Comparison of ENCODE assay signal across 1 cellular context in the genomic region with DNA sequence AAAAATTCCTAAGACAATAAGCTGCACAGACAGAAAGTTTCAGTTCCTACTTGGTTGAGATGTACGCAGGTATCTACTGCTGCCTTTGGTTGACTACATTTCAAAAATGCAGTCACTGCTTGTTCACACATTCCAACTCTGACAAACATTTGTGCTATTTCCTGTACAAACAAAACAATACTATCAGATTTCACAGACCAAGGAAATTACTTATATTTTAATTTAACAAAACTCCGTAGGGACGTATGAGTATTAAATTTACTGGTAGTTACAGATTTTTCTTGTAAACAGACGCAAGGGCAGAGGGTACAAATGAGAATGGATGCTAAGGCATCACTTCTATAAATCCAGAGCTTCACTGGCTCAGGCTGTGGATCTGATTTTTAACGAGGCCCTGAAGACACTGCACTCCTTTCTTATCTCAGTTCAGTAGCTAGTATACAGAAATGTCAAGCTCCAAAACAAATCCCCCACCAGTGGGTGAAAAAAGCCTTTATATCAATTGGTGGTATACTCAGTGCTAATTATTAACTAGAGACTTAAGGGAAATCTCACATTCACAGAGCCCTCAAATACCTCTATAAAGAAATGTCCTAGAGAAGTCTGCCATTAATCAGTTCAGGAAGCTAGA.
TF ChIP-seq lines count a peak whose summit lies in the region.

No MANE protein-coding gene starts in this region.

TF ChIP-seq in A549, 52 proteins besides CTCF, POLR2A, EP300 and RAD21 (continued from another document):
- TF ChIP-seq, protein P1, sequence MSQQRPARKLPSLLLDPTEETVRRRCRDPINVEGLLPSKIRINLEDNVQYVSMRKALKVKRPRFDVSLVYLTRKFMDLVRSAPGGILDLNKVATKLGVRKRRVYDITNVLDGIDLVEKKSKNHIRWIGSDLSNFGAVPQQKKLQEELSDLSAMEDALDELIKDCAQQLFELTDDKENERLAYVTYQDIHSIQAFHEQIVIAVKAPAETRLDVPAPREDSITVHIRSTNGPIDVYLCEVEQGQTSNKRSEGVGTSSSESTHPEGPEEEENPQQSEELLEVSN (IDR thresholded peaks at IDR 0.05; ENCODE audit: borderline replicate concordance, low read depth) = no peak
- TF ChIP-seq MAX (IDR thresholded peaks at IDR 0.05) (peak; percentile 51; the same call in 1 of the 2 replicates), CEBPB (IDR thresholded peaks at IDR 0.05) (0 out of 4 replicates have a peak, but pooled peaks of 1 of the 2 experiments have one; percentile 37), NPAS2 (CRISPR knock-in tag; IDR thresholded peaks at IDR 0.05; ENCODE audit: borderline replicate concordance) (no peak), SREBF2 (IDR thresholded peaks at IDR 0.05) (no peak), FOXS1 (CRISPR knock-in tag; IDR thresholded peaks at IDR 0.05) (no peak), ELK1 (IDR thresholded peaks at IDR 0.05; ENCODE audit: low read depth, low read length) (no peak), ZNF302 (CRISPR knock-in tag; IDR thresholded peaks at IDR 0.05) (no peak), HOXA7 (CRISPR knock-in tag; IDR thresholded peaks at IDR 0.05) (0 out of 2 replicates have a peak, but pooled peaks have one; percentile 41), BHLHE40 (IDR thresholded peaks at IDR 0.05; ENCODE audit: low read depth, low read length) (no peak), CBX2 (IDR thresholded peaks at IDR 0.05; ENCODE audit: borderline replicate concordance, low read depth) (no peak), FOSL2 (IDR thresholded peaks at IDR 0.05) (no peak), FOSL2 (CRISPR knock-in tag; IDR thresholded peaks at IDR 0.05) (peak; percentile 78), TFCP2L1 (CRISPR knock-in tag; IDR thresholded peaks at IDR 0.05) (no peak), CBX8 (IDR thresholded peaks at IDR 0.05) (no peak), MAFK (IDR thresholded peaks at IDR 0.05; ENCODE audit: partially characterized antibody) (no peak), TP53 (CRISPR knock-in tag; IDR thresholded peaks at IDR 0.05) (no peak), RCOR1 (IDR thresholded peaks at IDR 0.05; ENCODE audit: low read depth, low read length) (no peak), GATA3 (IDR thresholded peaks at IDR 0.05; ENCODE audit: borderline replicate concordance) (peak; percentile 81), KDM5A (IDR thresholded peaks at IDR 0.05) (no peak), RARB (CRISPR knock-in tag; IDR thresholded peaks at IDR 0.05) (no peak), JUN (IDR thresholded peaks at IDR 0.05) (peak; percentile 19 to 27; a peak in 1 of 5 replicates), NFE2L2 (conservative IDR thresholded peaks at IDR 0.05; ENCODE audit: low read length) (no peak), EHF (CRISPR knock-in tag; IDR thresholded peaks at IDR 0.05) (no peak), ZFP36 (IDR thresholded peaks at IDR 0.05; ENCODE audit: borderline replicate concordance, partially characterized antibody) (no peak), HOXB5 (CRISPR knock-in tag; IDR thresholded peaks at IDR 0.05) (0 out of 2 replicates have a peak, but pooled peaks have one; percentile 55)
- TF ChIP-seq, protein P2, sequence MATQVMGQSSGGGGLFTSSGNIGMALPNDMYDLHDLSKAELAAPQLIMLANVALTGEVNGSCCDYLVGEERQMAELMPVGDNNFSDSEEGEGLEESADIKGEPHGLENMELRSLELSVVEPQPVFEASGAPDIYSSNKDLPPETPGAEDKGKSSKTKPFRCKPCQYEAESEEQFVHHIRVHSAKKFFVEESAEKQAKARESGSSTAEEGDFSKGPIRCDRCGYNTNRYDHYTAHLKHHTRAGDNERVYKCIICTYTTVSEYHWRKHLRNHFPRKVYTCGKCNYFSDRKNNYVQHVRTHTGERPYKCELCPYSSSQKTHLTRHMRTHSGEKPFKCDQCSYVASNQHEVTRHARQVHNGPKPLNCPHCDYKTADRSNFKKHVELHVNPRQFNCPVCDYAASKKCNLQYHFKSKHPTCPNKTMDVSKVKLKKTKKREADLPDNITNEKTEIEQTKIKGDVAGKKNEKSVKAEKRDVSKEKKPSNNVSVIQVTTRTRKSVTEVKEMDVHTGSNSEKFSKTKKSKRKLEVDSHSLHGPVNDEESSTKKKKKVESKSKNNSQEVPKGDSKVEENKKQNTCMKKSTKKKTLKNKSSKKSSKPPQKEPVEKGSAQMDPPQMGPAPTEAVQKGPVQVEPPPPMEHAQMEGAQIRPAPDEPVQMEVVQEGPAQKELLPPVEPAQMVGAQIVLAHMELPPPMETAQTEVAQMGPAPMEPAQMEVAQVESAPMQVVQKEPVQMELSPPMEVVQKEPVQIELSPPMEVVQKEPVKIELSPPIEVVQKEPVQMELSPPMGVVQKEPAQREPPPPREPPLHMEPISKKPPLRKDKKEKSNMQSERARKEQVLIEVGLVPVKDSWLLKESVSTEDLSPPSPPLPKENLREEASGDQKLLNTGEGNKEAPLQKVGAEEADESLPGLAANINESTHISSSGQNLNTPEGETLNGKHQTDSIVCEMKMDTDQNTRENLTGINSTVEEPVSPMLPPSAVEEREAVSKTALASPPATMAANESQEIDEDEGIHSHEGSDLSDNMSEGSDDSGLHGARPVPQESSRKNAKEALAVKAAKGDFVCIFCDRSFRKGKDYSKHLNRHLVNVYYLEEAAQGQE (IDR thresholded peaks at IDR 0.05) = no peak
- TF ChIP-seq, protein P3, sequence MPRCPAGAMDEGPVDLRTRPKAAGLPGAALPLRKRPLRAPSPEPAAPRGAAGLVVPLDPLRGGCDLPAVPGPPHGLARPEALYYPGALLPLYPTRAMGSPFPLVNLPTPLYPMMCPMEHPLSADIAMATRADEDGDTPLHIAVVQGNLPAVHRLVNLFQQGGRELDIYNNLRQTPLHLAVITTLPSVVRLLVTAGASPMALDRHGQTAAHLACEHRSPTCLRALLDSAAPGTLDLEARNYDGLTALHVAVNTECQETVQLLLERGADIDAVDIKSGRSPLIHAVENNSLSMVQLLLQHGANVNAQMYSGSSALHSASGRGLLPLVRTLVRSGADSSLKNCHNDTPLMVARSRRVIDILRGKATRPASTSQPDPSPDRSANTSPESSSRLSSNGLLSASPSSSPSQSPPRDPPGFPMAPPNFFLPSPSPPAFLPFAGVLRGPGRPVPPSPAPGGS (IDR thresholded peaks at IDR 0.05) = no peak
- TF ChIP-seq, protein P4, sequence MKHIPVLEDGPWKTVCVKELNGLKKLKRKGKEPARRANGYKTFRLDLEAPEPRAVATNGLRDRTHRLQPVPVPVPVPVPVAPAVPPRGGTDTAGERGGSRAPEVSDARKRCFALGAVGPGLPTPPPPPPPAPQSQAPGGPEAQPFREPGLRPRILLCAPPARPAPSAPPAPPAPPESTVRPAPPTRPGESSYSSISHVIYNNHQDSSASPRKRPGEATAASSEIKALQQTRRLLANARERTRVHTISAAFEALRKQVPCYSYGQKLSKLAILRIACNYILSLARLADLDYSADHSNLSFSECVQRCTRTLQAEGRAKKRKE (CRISPR knock-in tag; IDR thresholded peaks at IDR 0.05; ENCODE audit: low read depth) = no peak
